ENCODE assay signal across 26 cellular contexts in genomic region chr6:28005124-28005662, GRCh38. TPM values are rescaled to one million over a fixed set of nuclear protein-coding genes. Genes with fewer than 3 reads are reported as not detected.
"Had no signal": no experiment of that assay in that cellular context is flagged by ENCODE, and none has a peak within 500 bp of the region (broad histone marks: within the 10 kb centered on the region; RNA-seq: fewer than 3 reads in every experiment).

No MANE protein-coding gene starts in this region.

- H3K4me3 ChIP-seq: breast epithelium, gastroesophageal sphincter, left ventricle myocardium inferior, skin epidermis, suprapubic skin, upper lobe of left lung had no signal

- FAIRE-seq: TTC549 had no signal

- H3K4me1 ChIP-seq: breast epithelium, gastroesophageal sphincter, left ventricle myocardium inferior, suprapubic skin, upper lobe of left lung had no signal

- DNase-seq: activated CD4-positive, alpha-beta T cell treated with anti-CD3 and anti-CD28 coated beads, Interleukin-2, amount 10 ng/mL, durations not matched to agents 7 days and 5 days; activated CD4-positive, CD25-positive, alpha-beta regulatory T cell; activated CD8-positive, alpha-beta memory T cell treated with anti-CD3 and anti-CD28 coated beads, Interleukin-2, amount 50 U/mL, for 48 hours; activated naive CD4-positive, alpha-beta T cell; activated naive CD8-positive, alpha-beta T cell treated with anti-CD3 and anti-CD28 coated beads, Interleukin-2, amount 10 ng/mL, durations not matched to agents 7 days and 5 days; aorta; cerebellar nuclear complex; effector memory CD8-positive, alpha-beta T cell; left ventricle myocardium inferior; natural killer cell; right cardiac atrium; stimulated activated CD4-positive, alpha-beta T cell treated with anti-CD3 and anti-CD28 coated beads, Interleukin-4, amount 100 ng/mL, for 4 hours; stimulated activated CD8-positive, alpha-beta memory T cell treated with anti-CD3 and anti-CD28 coated beads, Interleukin-4, amount 100 ng/mL, for 48 hours; stimulated activated naive CD8-positive, alpha-beta T cell treated with anti-CD3 and anti-CD28 coated beads, Interleukin-15, Interleukin-2, amounts not matched to agents 100 U/mL and 50 U/mL, for 24 hours; T-helper 2 cell; upper lobe of left lung had no signal

- ATAC-seq: effector memory CD8-positive, alpha-beta T cell; gastroesophageal sphincter; natural killer cell; right cardiac atrium; stimulated activated naive CD8-positive, alpha-beta T cell treated with anti-CD3 and anti-CD28 coated beads, Interleukin-15, Interleukin-2, amounts not matched to agents 100 U/mL and 50 U/mL, for 24 hours had no signal

- H3K27ac ChIP-seq: breast epithelium, gastroesophageal sphincter, left ventricle myocardium inferior, skin epidermis, suprapubic skin, upper lobe of left lung had no signal

- H3K9me3 Mint-ChIP-seq: activated CD4-positive, alpha-beta T cell treated with anti-CD3 and anti-CD28 coated beads, Interleukin-2, amount 10 ng/mL, durations not matched to agents 7 days and 5 days; dendritic cell treated with granulocyte-macrophage colony-stimulating factor and Interleukin-4, amounts not matched to agents 40 ng/mL and 50 ng/mL, for 4 days; effector memory CD8-positive, alpha-beta T cell; natural killer cell had no signal

- H3K4me3 Mint-ChIP-seq: activated CD4-positive, alpha-beta T cell treated with anti-CD3 and anti-CD28 coated beads, Interleukin-2, amount 10 ng/mL, durations not matched to agents 7 days and 5 days; activated naive CD8-positive, alpha-beta T cell treated with anti-CD3 and anti-CD28 coated beads, Interleukin-2, amount 10 ng/mL, durations not matched to agents 7 days and 5 days; dendritic cell treated with granulocyte-macrophage colony-stimulating factor and Interleukin-4, amounts not matched to agents 40 ng/mL and 50 ng/mL, for 4 days; effector memory CD8-positive, alpha-beta T cell; natural killer cell had no signal

- H3K27ac Mint-ChIP-seq: activated CD4-positive, alpha-beta T cell treated with anti-CD3 and anti-CD28 coated beads, Interleukin-2, amount 10 ng/mL, durations not matched to agents 7 days and 5 days; activated naive CD8-positive, alpha-beta T cell treated with anti-CD3 and anti-CD28 coated beads, Interleukin-2, amount 10 ng/mL, durations not matched to agents 7 days and 5 days; dendritic cell treated with granulocyte-macrophage colony-stimulating factor and Interleukin-4, amounts not matched to agents 40 ng/mL and 50 ng/mL, for 4 days; effector memory CD8-positive, alpha-beta T cell; natural killer cell; progenitor cell of endocrine pancreas had no signal

- H3K27me3 ChIP-seq: upper lobe of left lung had no signal

- H3K4me1 Mint-ChIP-seq: activated CD4-positive, alpha-beta T cell treated with anti-CD3 and anti-CD28 coated beads, Interleukin-2, amount 10 ng/mL, durations not matched to agents 7 days and 5 days; activated naive CD8-positive, alpha-beta T cell treated with anti-CD3 and anti-CD28 coated beads, Interleukin-2, amount 10 ng/mL, durations not matched to agents 7 days and 5 days; natural killer cell had no signal

- H3K36me3 ChIP-seq: breast epithelium, gastroesophageal sphincter, left ventricle myocardium inferior, suprapubic skin, upper lobe of left lung had no signal

- H3K27me3 Mint-ChIP-seq: progenitor cell of endocrine pancreas had no signal

- H3K9me3 ChIP-seq: breast epithelium, gastroesophageal sphincter, left ventricle myocardium inferior, suprapubic skin, upper lobe of left lung had no signal

- H3K36me3 Mint-ChIP-seq: activated naive CD8-positive, alpha-beta T cell treated with anti-CD3 and anti-CD28 coated beads, Interleukin-2, amount 10 ng/mL, durations not matched to agents 7 days and 5 days; natural killer cell had no signal

RNA-seq across cellular contexts. Expression of gene OR2B6, which starts 48.2 kb away (rescaled TPM):
- total RNA-seq: activated CD4-positive, alpha-beta T cell treated with anti-CD3 and anti-CD28 coated beads, Interleukin-2, amount 10 ng/mL, durations not matched to agents 7 days and 5 days; activated naive CD8-positive, alpha-beta T cell treated with anti-CD3 and anti-CD28 coated beads, Interleukin-2, amount 10 ng/mL, durations not matched to agents 7 days and 5 days; aorta; breast epithelium; gastroesophageal sphincter; kidney epithelial cell; left ventricle myocardium inferior; mucosa of gallbladder; natural killer cell; omental fat pad; progenitor cell of endocrine pancreas; right cardiac atrium; suprapubic skin; upper lobe of left lung had no signal
- polyA plus RNA-seq: aorta, right cardiac atrium had no signal
